In the genomic region with DNA sequence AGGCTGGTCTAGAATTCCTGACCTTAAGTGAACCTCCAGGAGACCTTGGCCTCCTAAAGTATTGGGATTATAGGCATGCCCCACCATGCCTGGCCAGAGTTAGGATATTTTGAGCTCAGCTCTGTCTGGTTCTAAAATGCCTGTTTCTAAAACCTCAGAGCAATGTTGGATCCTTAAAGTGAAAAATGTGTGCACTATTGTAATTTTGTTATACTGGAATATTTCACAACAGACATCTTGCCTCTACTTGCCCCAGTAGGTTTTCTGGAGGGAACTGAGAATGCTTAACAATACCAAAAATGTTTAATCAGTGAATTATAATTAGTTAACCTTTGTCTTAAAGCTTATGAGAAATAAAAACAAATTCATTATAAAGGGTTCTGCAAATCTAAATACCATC, we compare ENCODE assay signal across 20 cellular contexts.
"Had no signal": no experiment of that assay in that cellular context is flagged by ENCODE, and none has a peak within 500 bp of the region (broad histone marks: within the 10 kb centered on the region; RNA-seq: fewer than 3 reads in every experiment).

No MANE protein-coding gene starts in this region.

- H3K36me3 Mint-ChIP-seq: brain had no signal

- H3K27ac ChIP-seq: colonic mucosa, gastrocnemius medialis, left ventricle myocardium inferior, tibial nerve had no signal

- DNase-seq: activated CD4-positive, alpha-beta T cell treated with anti-CD3 and anti-CD28 coated beads, Interleukin-2, amount 10 ng/mL, durations not matched to agents 24 days and 14 days; activated CD4-positive, CD25-positive, alpha-beta regulatory T cell; anterior cingulate cortex; colonic mucosa; endodermal cell; erythroblast; gastrocnemius medialis; head of caudate nucleus; left ventricle myocardium inferior; stimulated activated CD8-positive, alpha-beta memory T cell treated with anti-CD3 and anti-CD28 coated beads, Interleukin-4, amount 100 ng/mL, for 48 hours; stimulated activated naive CD4-positive, alpha-beta T cell treated with Interleukin-2 at 50 U/mL for 16 hours; T-helper 1 cell; T1000 had no signal

- H3K9me3 Mint-ChIP-seq: activated CD4-positive, alpha-beta T cell treated with anti-CD3 and anti-CD28 coated beads, Interleukin-2, amount 10 ng/mL, durations not matched to agents 24 days and 14 days; central memory CD8-positive, alpha-beta T cell; endodermal cell; neural crest cell had no signal

- H3K36me3 ChIP-seq: colonic mucosa, gastrocnemius medialis, left ventricle myocardium inferior had no signal

- H3K4me1 Mint-ChIP-seq: activated CD4-positive, alpha-beta T cell treated with anti-CD3 and anti-CD28 coated beads, Interleukin-2, amount 10 ng/mL, durations not matched to agents 24 days and 14 days; endodermal cell; neural crest cell had no signal

- H3K4me3 ChIP-seq: colonic mucosa, gastrocnemius medialis, left ventricle myocardium inferior, tibial nerve had no signal

- H3K27me3 ChIP-seq: colonic mucosa, gastrocnemius medialis, tibial nerve had no signal

- H3K27me3 Mint-ChIP-seq: activated CD4-positive, alpha-beta T cell treated with anti-CD3 and anti-CD28 coated beads, Interleukin-2, amount 10 ng/mL, durations not matched to agents 24 days and 14 days; brain; central memory CD8-positive, alpha-beta T cell; progenitor cell of endocrine pancreas had no signal

- H3K4me3 Mint-ChIP-seq: activated CD4-positive, alpha-beta T cell treated with anti-CD3 and anti-CD28 coated beads, Interleukin-2, amount 10 ng/mL, durations not matched to agents 24 days and 14 days; brain; central memory CD8-positive, alpha-beta T cell; endodermal cell; neural crest cell had no signal

- H3K27ac Mint-ChIP-seq: brain, endodermal cell, progenitor cell of endocrine pancreas had no signal

- H3K4me1 ChIP-seq: colonic mucosa, gastrocnemius medialis, left ventricle myocardium inferior, tibial nerve had no signal

- H3K9me3 ChIP-seq: colonic mucosa, gastrocnemius medialis, left ventricle myocardium inferior, tibial nerve had no signal

- ATAC-seq: gastrocnemius medialis, SK-N-SH treated with all-trans-retinoic acid at 6 μM for 48 hours had no signal

- FAIRE-seq: urothelium cell line had no signal
